ENCODE assay signal across 8 cellular contexts in the genomic region with DNA sequence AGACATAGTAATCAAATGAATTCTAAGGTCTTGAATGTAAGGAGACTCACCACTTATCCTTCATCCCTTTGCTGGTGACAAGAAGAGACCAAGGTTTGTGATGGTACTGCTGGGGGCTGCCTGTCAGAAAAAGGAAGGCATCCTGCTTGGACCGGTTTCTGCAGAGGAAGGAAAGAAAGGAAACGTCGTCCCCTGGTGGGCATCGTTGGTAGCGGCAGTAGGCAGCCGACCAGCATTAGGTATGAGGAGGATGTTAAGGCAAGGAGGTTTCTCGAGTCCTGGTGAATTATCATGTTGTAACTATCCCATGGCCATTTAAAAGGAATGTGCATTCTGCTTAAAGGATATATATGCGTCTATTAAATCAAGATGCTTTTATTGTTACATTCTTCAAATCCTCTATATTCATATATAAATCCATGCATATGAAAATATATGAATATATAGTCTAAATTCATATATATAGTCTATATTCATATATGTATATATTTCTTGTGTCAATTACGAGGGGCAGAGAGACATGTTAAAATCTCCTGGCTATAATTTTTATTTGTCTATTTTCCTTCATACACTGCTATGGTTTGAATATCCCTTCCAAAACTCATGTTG.
DNase-seq lines count a peak whose midpoint lies in the region; TF ChIP-seq lines count a peak whose summit lies in the region.

No MANE protein-coding gene starts in this region.

- in situ Hi-C loops in GM13977 (cut with MboI; ENCODE audit: low pct_unique_long_range_greater_than_20kb, low sequenced_read_pairs, unreplicated experiment), result loop anchor here (25.0 kb wide), 1 partner anchor 736 kb away; the partner anchor contains the start of gene MXD1

- H3K9me2 ChIP-seq in Karpas-422 (replicated peaks; ENCODE audit: insufficient read depth, low read length), result no peaks in the 10 kb centered on the region

- 0 out of 2 replicates have a peak, but pooled peaks cover 3% of the 10 kb centered on the region for H3K27me3 ChIP-seq in Karpas-422 (ENCODE audit: low read length)
- H3K27me3 ChIP-seq in uterus, result no peaks in the 10 kb centered on the region

- peak; percentile 71 for DNase-seq in A172 (ENCODE audit: low spot score)
- peak; percentile 58 for DNase-seq in GM13977 (ENCODE audit: low spot score)
- DNase-seq in Karpas-422, result peak; percentile 90
- DNase-seq in SHP77 (lab: John Stamatoyannopoulos, UW), result peak; percentile 44 to 55
- peak; percentile 60 for DNase-seq in activated effector memory CD4-positive, alpha-beta T cell treated with Interleukin-2 at 50 U/mL for 16 hours
- peak; percentile 68 for DNase-seq in glomerular visceral epithelial cell (ENCODE audit: extremely low spot score)
- peak; percentile 73 for DNase-seq in progenitor cell of endocrine pancreas (ENCODE audit: low spot score, unreplicated experiment)
- DNase-seq in uterus, result peak in 1 of 2 donors; percentile 24

- no peaks in the 10 kb centered on the region for H3K79me2 ChIP-seq in Karpas-422 (ENCODE audit: low read length)

- H3K4me1 ChIP-seq in Karpas-422 (ENCODE audit: low read length) (no peaks in the 10 kb centered on the region), uterus (no peaks in the 10 kb centered on the region)

- H3K27ac Mint-ChIP-seq in progenitor cell of endocrine pancreas, result no peak overlapping the region

- TF ChIP-seq POLR2A in uterus (IDR thresholded peaks at IDR 0.05), result no peak

- H3K36me3 Mint-ChIP-seq in progenitor cell of endocrine pancreas (ENCODE audit: insufficient read depth), result no peaks in the 10 kb centered on the region

- no peak overlapping the region for H3K4me3 ChIP-seq in Karpas-422 (ENCODE audit: low read length)
- no peak overlapping the region for H3K4me3 ChIP-seq in uterus

- H2AFZ ChIP-seq in Karpas-422 (ENCODE audit: low read length), result no peak overlapping the region

- H3K27me3 Mint-ChIP-seq in progenitor cell of endocrine pancreas, result peaks cover 32% of the 10 kb centered on the region

- H3K9ac ChIP-seq in Karpas-422 (ENCODE audit: low read length), result no peak overlapping the region

- no peak overlapping the region for H3K4me2 ChIP-seq in Karpas-422 (ENCODE audit: low read depth, low read length, poor library complexity, severe bottlenecking)

- H3K27ac ChIP-seq in Karpas-422 (ENCODE audit: low read length) (no peak overlapping the region), uterus (no peak overlapping the region)

- H3K9me3 ChIP-seq in Karpas-422 (ENCODE audit: low read length) (no peaks in the 10 kb centered on the region), uterus (no peaks in the 10 kb centered on the region)

- H3K36me3 ChIP-seq in Karpas-422 (ENCODE audit: insufficient read depth, low read length) (no peaks in the 10 kb centered on the region), uterus (no peaks in the 10 kb centered on the region)

- no peak overlapping the region for H3K4me3 Mint-ChIP-seq in progenitor cell of endocrine pancreas (ENCODE audit: low read depth)

- peak; percentile 97 for TF ChIP-seq CTCF in GM13977 (IDR thresholded peaks at IDR 0.05; ENCODE audit: extremely low read depth, insufficient read depth, missing control alignments)
- peak; percentile 97 for TF ChIP-seq CTCF in progenitor cell of endocrine pancreas (IDR thresholded peaks at IDR 0.05; ENCODE audit: unreplicated experiment)
- peak; percentile 48 to 71 (median 60) for TF ChIP-seq CTCF in uterus (IDR thresholded peaks at IDR 0.05)

- no peaks in the 10 kb centered on the region for H3K9me3 Mint-ChIP-seq in progenitor cell of endocrine pancreas (ENCODE audit: low read depth)

- H4K20me1 ChIP-seq in Karpas-422 (ENCODE audit: insufficient read depth, low read depth, low read length), result no peaks in the 10 kb centered on the region

- intact Hi-C loops in uterus (cut with DNase I; ENCODE audit: low total_unique reads), result no loop called here

- no peaks in the 10 kb centered on the region for H3K4me1 Mint-ChIP-seq in progenitor cell of endocrine pancreas (ENCODE audit: low read depth)
